Comparison of ENCODE assay signal across 29 cellular contexts in genomic region chrX:410296-410695, GRCh38.
"Had no signal": no experiment of that assay in that cellular context is flagged by ENCODE, and none has a peak within 500 bp of the region (broad histone marks: within the 10 kb centered on the region; RNA-seq: fewer than 3 reads in every experiment).

No MANE protein-coding gene starts in this region.

- H3K27me3 ChIP-seq: colonic mucosa, esophagus muscularis mucosa, foreskin keratinocyte, gastrocnemius medialis, gastroesophageal sphincter had no signal

- H3K9me3 Mint-ChIP-seq: effector memory CD8-positive, alpha-beta T cell had no signal

- H3K9me3 ChIP-seq: colonic mucosa, esophagus muscularis mucosa, esophagus squamous epithelium, gastrocnemius medialis, gastroesophageal sphincter, heart left ventricle, heart right ventricle had no signal

- H3K27ac Mint-ChIP-seq: dendritic cell treated with granulocyte-macrophage colony-stimulating factor and Interleukin-4, amounts not matched to agents 40 ng/mL and 50 ng/mL, for 4 days; effector memory CD8-positive, alpha-beta T cell; endodermal cell had no signal

- H3K36me3 ChIP-seq: colonic mucosa, esophagus muscularis mucosa, esophagus squamous epithelium, gastrocnemius medialis, gastroesophageal sphincter, heart left ventricle had no signal

- FAIRE-seq: colon, endometrium, endothelial cell of umbilical vein, frontal cortex had no signal

- H3K4me3 Mint-ChIP-seq: dendritic cell treated with granulocyte-macrophage colony-stimulating factor and Interleukin-4, amounts not matched to agents 40 ng/mL and 50 ng/mL, for 4 days; effector memory CD8-positive, alpha-beta T cell; endodermal cell had no signal

- ATAC-seq: effector memory CD8-positive, alpha-beta T cell; esophagus mucosa; foreskin keratinocyte; gastrocnemius medialis; gastroesophageal sphincter; heart left ventricle; heart right ventricle had no signal

- H3K4me3 ChIP-seq: colonic mucosa, coronary artery, dorsolateral prefrontal cortex, esophagus muscularis mucosa, esophagus squamous epithelium, gastrocnemius medialis, gastroesophageal sphincter, heart left ventricle, heart right ventricle had no signal

- H3K4me1 ChIP-seq: colonic mucosa, foreskin keratinocyte had no signal

- H3K27ac ChIP-seq: colonic mucosa, coronary artery, dorsolateral prefrontal cortex, epithelial cell of prostate, esophagus muscularis mucosa, esophagus squamous epithelium, foreskin keratinocyte, gastrocnemius medialis, gastroesophageal sphincter, heart left ventricle, heart right ventricle had no signal

- DNase-seq: colonic mucosa; cortex of kidney; dermis blood vessel endothelial cell; dorsolateral prefrontal cortex; effector CD4-positive, alpha-beta T cell; effector CD8-positive, alpha-beta T cell; effector memory CD4-positive, alpha-beta T cell; effector memory CD8-positive, alpha-beta T cell; endodermal cell; erythroblast; esophagus squamous epithelium; foreskin fibroblast; foreskin keratinocyte; foreskin melanocyte; gastrocnemius medialis; glutamatergic neuron; head of caudate nucleus; heart right ventricle had no signal
